8 cellular contexts compared by ENCODE assay signal in the genomic region with DNA sequence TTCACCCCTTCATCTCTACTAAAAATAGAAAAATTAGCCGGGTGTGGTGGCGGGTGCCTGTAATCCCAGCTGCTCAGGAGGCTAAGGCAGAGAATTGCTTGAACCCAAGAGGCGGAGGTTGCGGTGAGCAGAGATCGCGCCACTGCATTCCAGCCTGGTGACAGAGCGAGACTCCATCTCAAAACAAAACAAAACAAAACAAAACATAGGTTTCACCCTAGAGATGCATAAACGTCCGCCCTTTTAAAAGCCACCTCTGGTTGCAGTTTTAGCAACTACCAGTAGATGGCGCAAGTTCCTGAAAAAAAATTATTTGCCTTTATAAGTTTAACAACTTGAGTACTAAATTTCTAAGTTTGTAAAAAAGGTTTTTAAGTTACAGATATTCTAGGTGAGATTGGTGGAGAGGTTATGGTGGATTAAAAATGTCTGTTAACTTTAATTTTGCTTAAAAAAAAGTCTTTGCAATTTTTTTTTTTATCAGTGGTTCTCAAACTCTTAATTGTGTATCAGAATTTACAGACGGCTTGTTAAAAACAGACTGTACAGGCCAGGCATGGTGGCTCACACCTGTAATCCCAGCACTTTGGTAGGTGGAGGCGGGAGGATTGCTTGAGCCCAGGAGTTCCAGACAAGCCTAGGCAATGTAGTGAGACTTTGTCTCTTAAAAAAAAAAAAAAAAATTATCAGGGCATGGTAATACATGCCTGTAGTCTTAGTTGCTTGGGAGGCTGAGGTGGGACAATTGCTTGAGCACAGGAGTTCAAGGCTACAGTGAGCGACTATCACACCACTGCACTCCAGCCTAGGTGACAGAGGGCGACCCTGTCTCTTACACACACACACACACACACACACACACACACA. TPM values are rescaled to one million over a fixed set of nuclear protein-coding genes. Genes with fewer than 3 reads are reported as not detected.
DNase-seq lines count a peak whose midpoint lies in the region; TF ChIP-seq lines count a peak whose summit lies in the region.

No MANE protein-coding gene starts in this region.

- H3K4me2 ChIP-seq in OCI-LY1 (ENCODE audit: low read length): peak overlapping the region; percentile 22; the same call in 1 of the 2 replicates

- H3K79me2 ChIP-seq in OCI-LY1 (ENCODE audit: insufficient read depth, low read length): peaks cover 8% of the 10 kb centered on the region; the same call in 1 of the 2 replicates

- no peak overlapping the region for H2AFZ ChIP-seq in OCI-LY1 (ENCODE audit: low read length)

- POLR2A ChIA-PET in HEK293 (lab: Yijun Ruan, JAX): no interaction called here

- no peaks in the 10 kb centered on the region for H4K20me1 ChIP-seq in OCI-LY1 (ENCODE audit: insufficient read depth, low read length)

- intact Hi-C loops in posterior vena cava (cut with DNase I): loop anchor here in 1 of 2 donors (10.0 kb wide), 1 partner anchor 302 kb away; no protein-coding TSS in a partner anchor

- peak; percentile 37 for DNase-seq in COLO829 (ENCODE audit: low spot score)
- peak; percentile 24 for DNase-seq in activated T-helper 1 cell treated with Interleukin-2 at 50 U/mL for 16 hours (ENCODE audit: low read depth)
- peak; percentile 83 for DNase-seq in fibroblast of villous mesenchyme (ENCODE audit: low read depth)
- DNase-seq in posterior vena cava (ENCODE audit: low spot score): peak; percentile 72
- no peak for DNase-seq in NK-92 (lab: John Stamatoyannopoulos, UW; ENCODE audit: unreplicated experiment)
- DNase-seq in amniotic stem cell (lab: John Stamatoyannopoulos, UW): no peak

- no peaks in the 10 kb centered on the region for H3F3A ChIP-seq in OCI-LY1 (ENCODE audit: insufficient read depth, low read length)

- CTCF ChIA-PET in HEK293 (lab: Yijun Ruan, JAX): interaction anchor here (0.6 to 1.4 kb wide), 2 partner anchors 12 to 118 kb away, joined by 5 to 7 read pairs; no protein-coding TSS in a partner anchor

- H3K27ac ChIP-seq in HEK293 (ENCODE audit: extremely low read depth, low read depth, low read length): no peak overlapping the region
- H3K27ac ChIP-seq in OCI-LY1 (ENCODE audit: low read depth, low read length, poor library complexity, severe bottlenecking): peak overlapping the region; percentile 49

- TF ChIP-seq CTCF in HEK293 (tag by site-specific recombination; IDR thresholded peaks at IDR 0.05) (no peak), OCI-LY1 (IDR thresholded peaks at IDR 0.05; ENCODE audit: low read length) (peak; percentile 79), fibroblast of villous mesenchyme (IDR thresholded peaks at IDR 0.05; ENCODE audit: insufficient read depth, low read depth, low read length) (peak; percentile 76)

- H3K27me3 ChIP-seq in OCI-LY1 (ENCODE audit: insufficient read depth, low read length): no peaks in the 10 kb centered on the region

- no peaks in the 10 kb centered on the region for H3K9me3 ChIP-seq in HEK293 (ENCODE audit: control insufficient read depth, insufficient read depth, low read depth, low read length)
- no peaks in the 10 kb centered on the region for H3K9me3 ChIP-seq in OCI-LY1 (ENCODE audit: low read length)

- H3K36me3 ChIP-seq in HEK293 (ENCODE audit: control insufficient read depth in 2 of 2, insufficient read depth in 1 of 2, low read length in 2 of 2) (peaks cover 6 to 12% of the 10 kb centered on the region in 2 experiments), OCI-LY1 (ENCODE audit: insufficient read depth, low read length) (peaks cover 54% of the 10 kb centered on the region)

- H3K4me1 ChIP-seq in HEK293 (ENCODE audit: control insufficient read depth, insufficient read depth, low read length) (no peaks in the 10 kb centered on the region), OCI-LY1 (ENCODE audit: insufficient read depth, low read length, severe bottlenecking) (peaks cover 13% of the 10 kb centered on the region)

- peak overlapping the region; percentile 23; the same call in 1 of the 2 replicates for H3K9ac ChIP-seq in OCI-LY1 (ENCODE audit: low read length)

- H3K4me3 ChIP-seq in HEK293 (ENCODE audit: low read depth, low read length) (no peak overlapping the region), OCI-LY1 (ENCODE audit: low read depth, low read length, poor library complexity, severe bottlenecking) (no peak overlapping the region), fibroblast of villous mesenchyme (ENCODE audit: low read depth, low read length) (no peak overlapping the region)

- no peaks in the 10 kb centered on the region for H3K9me2 ChIP-seq in OCI-LY1 (ENCODE audit: low read depth, low read length)

TF ChIP-seq in HEK293, 187 proteins besides CTCF, POLR2A, EP300 and RAD21 (continues in another document):
- TF ChIP-seq ZNF558 (tag by site-specific recombination; IDR thresholded peaks at IDR 0.05) (no peak), ZNF600 (tag by site-specific recombination; IDR thresholded peaks at IDR 0.05) (peak; percentile 95), ZNF24 (tag by site-specific recombination; IDR thresholded peaks at IDR 0.05) (peak; percentile 50; the same call in 1 of the 2 replicates), ZBTB1 (tag by site-specific recombination; IDR thresholded peaks at IDR 0.05) (peak; percentile 74; the same call in 1 of the 2 replicates), INSM2 (tag by site-specific recombination; IDR thresholded peaks at IDR 0.05) (peak; percentile 80; the same call in 1 of the 2 replicates), ZNF629 (tag by site-specific recombination; IDR thresholded peaks at IDR 0.05) (peak; percentile 75), KLF8 (tag by site-specific recombination; IDR thresholded peaks at IDR 0.05) (no peak; the same call in 1 of the 2 replicates), ZNF169 (tag by site-specific recombination; IDR thresholded peaks at IDR 0.05) (no peak), GFI1B (tag by site-specific recombination; IDR thresholded peaks at IDR 0.05) (0 out of 2 replicates have a peak, but pooled peaks have one; percentile 35), ZNF155 (tag by site-specific recombination; IDR thresholded peaks at IDR 0.05) (no peak), WT1 (tag by site-specific recombination; IDR thresholded peaks at IDR 0.05) (peak; percentile 80), OSR2 (tag by site-specific recombination; IDR thresholded peaks at IDR 0.05) (peak; percentile 90), SP7 (tag by site-specific recombination; IDR thresholded peaks at IDR 0.05) (peak; percentile 80), ZEB2 (tag by site-specific recombination; IDR thresholded peaks at IDR 0.05) (0 out of 2 replicates have a peak, but pooled peaks have one; percentile 47), ZNF266 (tag by site-specific recombination; IDR thresholded peaks at IDR 0.05; ENCODE audit: low read depth) (no peak), ZNF341 (tag by site-specific recombination; IDR thresholded peaks at IDR 0.05; ENCODE audit: low read depth) (peak; percentile 57; the same call in 1 of the 2 replicates), ZSCAN16 (tag by site-specific recombination; IDR thresholded peaks at IDR 0.05) (no peak), ZFP69B (tag by site-specific recombination; IDR thresholded peaks at IDR 0.05) (peak; percentile 60)
- TF ChIP-seq, protein P1, sequence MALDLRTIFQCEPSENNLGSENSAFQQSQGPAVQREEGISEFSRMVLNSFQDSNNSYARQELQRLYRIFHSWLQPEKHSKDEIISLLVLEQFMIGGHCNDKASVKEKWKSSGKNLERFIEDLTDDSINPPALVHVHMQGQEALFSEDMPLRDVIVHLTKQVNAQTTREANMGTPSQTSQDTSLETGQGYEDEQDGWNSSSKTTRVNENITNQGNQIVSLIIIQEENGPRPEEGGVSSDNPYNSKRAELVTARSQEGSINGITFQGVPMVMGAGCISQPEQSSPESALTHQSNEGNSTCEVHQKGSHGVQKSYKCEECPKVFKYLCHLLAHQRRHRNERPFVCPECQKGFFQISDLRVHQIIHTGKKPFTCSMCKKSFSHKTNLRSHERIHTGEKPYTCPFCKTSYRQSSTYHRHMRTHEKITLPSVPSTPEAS (tag by site-specific recombination; IDR thresholded peaks at IDR 0.05): 0 out of 2 replicates have a peak, but pooled peaks have one; percentile 22
- TF ChIP-seq, protein P2, sequence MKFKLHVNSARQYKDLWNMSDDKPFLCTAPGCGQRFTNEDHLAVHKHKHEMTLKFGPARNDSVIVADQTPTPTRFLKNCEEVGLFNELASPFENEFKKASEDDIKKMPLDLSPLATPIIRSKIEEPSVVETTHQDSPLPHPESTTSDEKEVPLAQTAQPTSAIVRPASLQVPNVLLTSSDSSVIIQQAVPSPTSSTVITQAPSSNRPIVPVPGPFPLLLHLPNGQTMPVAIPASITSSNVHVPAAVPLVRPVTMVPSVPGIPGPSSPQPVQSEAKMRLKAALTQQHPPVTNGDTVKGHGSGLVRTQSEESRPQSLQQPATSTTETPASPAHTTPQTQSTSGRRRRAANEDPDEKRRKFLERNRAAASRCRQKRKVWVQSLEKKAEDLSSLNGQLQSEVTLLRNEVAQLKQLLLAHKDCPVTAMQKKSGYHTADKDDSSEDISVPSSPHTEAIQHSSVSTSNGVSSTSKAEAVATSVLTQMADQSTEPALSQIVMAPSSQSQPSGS (tag by site-specific recombination; IDR thresholded peaks at IDR 0.05; ENCODE audit: low read depth): no peak
- TF ChIP-seq, protein P3, sequence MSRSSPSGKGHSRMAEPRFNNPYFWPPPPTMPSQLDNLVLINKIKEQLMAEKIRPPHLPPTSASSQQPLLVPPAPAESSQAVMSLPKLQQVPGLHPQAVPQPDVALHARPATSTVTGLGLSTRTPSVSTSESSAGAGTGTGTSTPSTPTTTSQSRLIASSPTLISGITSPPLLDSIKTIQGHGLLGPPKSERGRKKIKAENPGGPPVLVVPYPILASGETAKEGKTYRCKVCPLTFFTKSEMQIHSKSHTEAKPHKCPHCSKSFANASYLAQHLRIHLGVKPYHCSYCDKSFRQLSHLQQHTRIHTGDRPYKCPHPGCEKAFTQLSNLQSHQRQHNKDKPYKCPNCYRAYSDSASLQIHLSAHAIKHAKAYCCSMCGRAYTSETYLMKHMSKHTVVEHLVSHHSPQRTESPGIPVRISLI (tag by site-specific recombination; IDR thresholded peaks at IDR 0.05): peak; percentile 64; the same call in 1 of the 2 replicates

RNA-seq across cellular contexts. Expression of gene NAA16, which starts 42.1 kb away (rescaled TPM):
- total RNA-seq in fibroblast of villous mesenchyme (14.8 and 24.2 TPM in 2 replicates), posterior vena cava (10 to 100 TPM; 15.8 to 17.2 TPM)

Comparison
In these comparisons a context has a peak if more than half of its experiments do, and no peak if none do; other contexts are left out.
1. DNase-seq: peak in COLO829 (single experiment), activated T-helper 1 cell treated with Interleukin-2 at 50 U/mL for 16 hours (single experiment), fibroblast of villous mesenchyme (single experiment) and posterior vena cava (single experiment); none in NK-92 (single experiment) and amniotic stem cell (single experiment).